In the genomic region with DNA sequence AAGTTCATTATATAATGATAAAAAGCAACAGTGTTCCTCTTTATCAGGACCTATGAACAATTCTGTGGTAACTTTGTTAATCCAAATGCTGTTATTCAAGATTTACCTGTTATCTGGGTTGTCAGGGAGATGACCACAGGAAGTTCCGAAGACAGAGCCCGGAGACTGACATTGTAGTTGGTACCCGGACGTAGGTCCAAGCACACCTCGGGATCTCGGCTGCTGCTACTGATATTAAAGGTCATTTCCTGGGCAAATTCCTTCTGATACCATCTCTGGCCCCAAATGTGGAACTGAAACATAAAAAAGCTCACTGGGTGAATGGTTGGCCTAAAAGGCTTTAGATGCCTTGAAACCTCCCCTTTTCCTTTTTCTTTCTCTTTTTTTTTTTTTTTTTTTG, we compare ENCODE assay signal across 12 cellular contexts.
A peak's percentile ranks its signal among the peaks of the same experiment; 100 is the strongest.
DNase-seq lines count a peak whose midpoint lies in the region; ATAC-seq and TF ChIP-seq lines count a peak whose summit lies in the region.
"Had no signal": no experiment of that assay in that cellular context is flagged by ENCODE, and none has a peak within 500 bp of the region (broad histone marks: within the 10 kb centered on the region; RNA-seq: fewer than 3 reads in every experiment).

No MANE protein-coding gene starts in this region.

- H3K4me1 Mint-ChIP-seq in IgD-negative memory B cell, result peaks cover 26 to 32% (median 27%) of the 10 kb centered on the region in 3 donors

- TF ChIP-seq CTCF in coronary artery (IDR thresholded peaks at IDR 0.05) (no peak), A673 (conservative IDR thresholded peaks at IDR 0.05; ENCODE audit: low read depth, low read length) (no peak)

- no peaks in the 10 kb centered on the region for H3K36me3 ChIP-seq in A673 (ENCODE audit: insufficient read depth, low read length, poor library complexity, severe bottlenecking)
- H3K36me3 ChIP-seq: esophagus squamous epithelium had no signal

- peak overlapping the region in 1 of 3 donors; percentile 31 for H3K27ac Mint-ChIP-seq in IgD-negative memory B cell

- BruUV-seq in A673 (replicated peaks; lab: Mats Ljungman, UMichigan), result no TSS peak

- no peaks in the 10 kb centered on the region for H3K27me3 ChIP-seq in A673 (replicated peaks; ENCODE audit: insufficient read depth, low read depth, low read length, poor library complexity)
- H3K27me3 ChIP-seq: esophagus squamous epithelium had no signal

- H3K27ac ChIP-seq in coronary artery (no peak overlapping the region), A673 (ENCODE audit: low read depth, low read length, poor library complexity, severe bottlenecking) (no peak overlapping the region)
- H3K27ac ChIP-seq: KMS-11 had no signal

- no peaks in the 10 kb centered on the region for H3K4me1 ChIP-seq in A673 (ENCODE audit: insufficient read depth, low read length, poor library complexity, severe bottlenecking)

- DNase-seq in lung microvascular endothelial cell (ENCODE audit: low read depth in 2 of 2), result peak; percentile 51 to 75
- DNase-seq in coronary artery (ENCODE audit: low spot score), result no peak
- DNase-seq in DMS114 treated with DMSO at 0.1 percent for 48 hours (lab: John Stamatoyannopoulos, UW; ENCODE audit: unreplicated experiment), result no peak
- no peak for DNase-seq in A673 (ENCODE audit: low spot score)
- DNase-seq in T-helper 2 cell, result no peak
- DNase-seq: esophagus squamous epithelium, kidney glomerular epithelial cell, NCI-H510A had no signal

- H3K4me3 Mint-ChIP-seq in IgD-negative memory B cell, result peak overlapping the region in 3 of 4 donors; percentile 37 to 79 (median 52)

- H3K9me3 Mint-ChIP-seq in IgD-negative memory B cell, result no peaks in the 10 kb centered on the region

- H3K36me3 Mint-ChIP-seq in IgD-negative memory B cell, result peaks cover 2% of the 10 kb centered on the region

- CTCF ChIA-PET in A673 (lab: Charles Lee), result no interaction called here

- peak; percentile 64 for ATAC-seq in GM18517 (IDR thresholded peaks at IDR 0.05; ENCODE audit: unreplicated experiment)
- peak; percentile 72 for ATAC-seq in GM21786 (IDR thresholded peaks at IDR 0.05; ENCODE audit: unreplicated experiment)

- H3K9me3 ChIP-seq in A673 (ENCODE audit: low read depth, low read length, poor library complexity, severe bottlenecking), result no peaks in the 10 kb centered on the region
- H3K9me3 ChIP-seq: esophagus squamous epithelium had no signal

- H3K4me3 ChIP-seq in coronary artery, result no peak overlapping the region
- H3K4me3 ChIP-seq in A673 (ENCODE audit: low read depth, low read length, poor library complexity, severe bottlenecking), result no peak overlapping the region
- H3K4me3 ChIP-seq: esophagus squamous epithelium had no signal

- POLR2A ChIA-PET in A673 (lab: Charles Lee; ENCODE audit: low non-redundant PET), result no interaction called here

- intact Hi-C loops in A673 (cut with micrococcal nuclease; ENCODE audit: unreplicated experiment), result loop anchor here (10.0 kb wide), 1 partner anchor 484 kb away; the partner anchor contains the start of gene PTGR1

- H3K27me3 Mint-ChIP-seq in IgD-negative memory B cell, result peaks cover 2% of the 10 kb centered on the region

Comparison
In these comparisons a context has a peak if more than half of its experiments do, and no peak if none do; other contexts are left out.
1. DNase-seq: peak in lung microvascular endothelial cell (2 of 2); none in coronary artery (single experiment), DMS114 treated with DMSO at 0.1 percent for 48 hours (single experiment), A673 (single experiment) and T-helper 2 cell (0 of 5).